Comparison of ENCODE assay signal across 9 cellular contexts in the genomic region with DNA sequence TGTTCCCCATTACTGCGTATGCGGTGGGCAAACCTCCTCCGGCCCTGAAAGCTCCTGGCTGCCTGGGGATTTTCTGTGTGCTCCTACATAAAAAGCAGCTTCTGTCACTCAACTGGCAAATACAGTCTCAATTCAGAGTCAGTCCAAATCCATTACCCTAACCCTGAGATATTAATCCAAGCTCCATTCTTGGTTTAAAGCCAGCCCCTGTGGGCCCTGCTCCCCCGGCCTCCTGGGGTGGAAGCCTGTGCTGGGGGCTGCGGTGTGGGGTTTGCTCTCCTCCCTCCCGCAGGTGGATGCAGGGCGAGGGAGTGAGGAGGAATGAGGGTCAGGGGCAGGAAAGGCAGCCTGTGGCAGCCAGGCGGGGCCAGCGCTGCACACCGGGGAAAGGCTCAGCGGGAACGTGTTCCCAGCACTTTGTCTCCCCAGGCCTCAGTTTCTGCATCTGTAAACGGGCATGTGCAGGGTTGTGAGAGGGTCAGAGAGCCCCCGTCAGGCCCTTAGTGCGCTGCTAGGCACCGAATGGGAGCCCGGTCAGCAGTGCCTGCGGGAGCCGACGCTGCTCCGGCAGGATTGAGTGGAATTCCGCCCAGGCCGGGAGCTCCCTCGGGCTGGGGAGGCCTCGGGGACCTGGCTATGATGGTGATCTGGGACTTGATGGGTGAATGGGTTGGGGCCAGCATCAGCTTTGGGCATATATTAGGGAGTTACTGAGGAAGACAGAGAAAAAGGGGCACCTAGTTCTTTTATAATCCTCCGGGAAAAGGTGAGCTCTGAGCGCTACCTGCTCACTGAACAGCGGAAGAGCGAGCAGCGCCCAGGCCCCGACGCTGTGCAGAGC. TPM values are rescaled to one million over a fixed set of nuclear protein-coding genes. Genes with fewer than 3 reads are reported as not detected.
DNase-seq lines count a peak whose midpoint lies in the region; ATAC-seq, FAIRE-seq and TF ChIP-seq lines count a peak whose summit lies in the region.
"Had no signal": no experiment of that assay in that cellular context is flagged by ENCODE, and none has a peak within 500 bp of the region (broad histone marks: within the 10 kb centered on the region; RNA-seq: fewer than 3 reads in every experiment).

No MANE protein-coding gene starts in this region.

- H3K27me3 Mint-ChIP-seq in GM23338 (ENCODE audit: insufficient read depth, low read depth, poor library complexity): peaks cover 18% of the 10 kb centered on the region

- H3K9me2 ChIP-seq in GM23338 (ENCODE audit: insufficient read depth) (no peaks in the 10 kb centered on the region), OCI-LY7 (ENCODE audit: insufficient read depth, low read length) (no peaks in the 10 kb centered on the region)

- H3K36me3 ChIP-seq in GM23338 (ENCODE audit: insufficient read depth): no peaks in the 10 kb centered on the region
- H3K36me3 ChIP-seq in OCI-LY7 (ENCODE audit: insufficient read depth, low read length): no peaks in the 10 kb centered on the region

- H3K4me3 Mint-ChIP-seq in GM23338: no peak overlapping the region

- H3K4me3 ChIP-seq in GM23338 (no peak overlapping the region), OCI-LY7 (ENCODE audit: low read depth, low read length, poor library complexity, severe bottlenecking) (no peak overlapping the region)

- peaks cover 14% of the 10 kb centered on the region for H3K27me3 ChIP-seq in GM23338 (ENCODE audit: insufficient read depth)

- H3K4me1 ChIP-seq in GM23338 (ENCODE audit: insufficient read depth) (no peaks in the 10 kb centered on the region; the same call in 1 of the 2 replicates), OCI-LY7 (ENCODE audit: insufficient read depth, low read length, poor library complexity, severe bottlenecking) (peaks cover 10% of the 10 kb centered on the region)

- H3K4me1 Mint-ChIP-seq in GM23338: peaks cover 3% of the 10 kb centered on the region

- TF ChIP-seq CTCF in GM10248 (IDR thresholded peaks at IDR 0.05; ENCODE audit: control extremely low read depth, extremely low read depth, low read depth, missing control alignments): no peak
- no peak for TF ChIP-seq CTCF in GM23338 (conservative IDR thresholded peaks at IDR 0.05; ENCODE audit: low read depth in 2 of 2)
- TF ChIP-seq CTCF in OCI-LY7 (conservative IDR thresholded peaks at IDR 0.05; ENCODE audit: low read length): no peak

- H3K9me3 Mint-ChIP-seq in GM23338: peaks cover 10% of the 10 kb centered on the region; the same call in 2 of the 3 replicates

- H3K4me2 ChIP-seq in GM23338 (no peak overlapping the region), OCI-LY7 (ENCODE audit: low read length) (peak overlapping the region; percentile 52)

- POLR2A ChIA-PET in GM10248 (lab: Yijun Ruan, JAX) (no interaction called here), OCI-LY7 (lab: Charles Lee) (interaction anchor here (0.6 kb wide), 2 partner anchors 225 to 271 kb away, joined by 3 to 4 read pairs; no protein-coding TSS in a partner anchor)

- FAIRE-seq in H54 (lab: Jason Lieb, UNC): no peak

- H4K20me1 ChIP-seq in GM23338 (replicated peaks; ENCODE audit: insufficient read depth): no peaks in the 10 kb centered on the region
- H4K20me1 ChIP-seq in OCI-LY7 (ENCODE audit: insufficient read depth, low read length): no peaks in the 10 kb centered on the region

- intact Hi-C loops in OCI-LY7 (cut with micrococcal nuclease; ENCODE audit: unreplicated experiment): no loop called here

- H2AFZ ChIP-seq in GM23338: 0 out of 2 replicates have a peak overlapping the region, but pooled peaks have one; percentile 18
- no peak overlapping the region for H2AFZ ChIP-seq in OCI-LY7 (ENCODE audit: low read length)

- DNase-seq in GM10248 (ENCODE audit: extremely low spot score) (peak; percentile 89), GM23338 (ENCODE audit: low spot score) (no peak), OCI-LY7 (ENCODE audit: low spot score) (peak; percentile 74), left lobe of liver (ENCODE audit: low spot score) (peak; percentile 31), occipital lobe (lab: John Stamatoyannopoulos, UW) (no peak), H54 (ENCODE audit: insufficient read length, low spot score) (no peak), SKM-1 treated with dmso at 0.1 percent for 144 hours (lab: John Stamatoyannopoulos, UW; ENCODE audit: unreplicated experiment) (no peak)
- DNase-seq: central memory CD4-positive, alpha-beta T cell had no signal

- H3K27ac Mint-ChIP-seq in GM23338: no peak overlapping the region

- CTCF ChIA-PET in GM10248 (lab: Yijun Ruan, JAX): no interaction called here
- CTCF ChIA-PET in OCI-LY7 (lab: Charles Lee; ENCODE audit: unreplicated experiment): interaction anchor here (0.5 kb wide), 1 partner anchor 67 kb away, joined by 3 read pairs; no protein-coding TSS in a partner anchor

- no peak for TF ChIP-seq POLR2A in H54 (IDR thresholded peaks at IDR 0.05; ENCODE audit: low read depth, low read length)

- H3F3A ChIP-seq in GM23338 (replicated peaks; ENCODE audit: low read depth): peaks cover 2% of the 10 kb centered on the region; the same call in 1 of the 2 replicates

- ATAC-seq in GM23338: peak; percentile 22
- ATAC-seq in left lobe of liver: no peak
- no peak for ATAC-seq in HG02973 (IDR thresholded peaks at IDR 0.05; ENCODE audit: unreplicated experiment)

- H3K27ac ChIP-seq in GM23338 (ENCODE audit: low read depth): no peak overlapping the region
- H3K27ac ChIP-seq in OCI-LY7 (ENCODE audit: low read depth, low read length, poor library complexity, severe bottlenecking): no peak overlapping the region

- no TSS peak for BruUV-seq in OCI-LY7 (replicated peaks; lab: Mats Ljungman, UMichigan)

- H3K79me2 ChIP-seq in GM23338 (replicated peaks; ENCODE audit: insufficient read depth) (no peaks in the 10 kb centered on the region), OCI-LY7 (ENCODE audit: insufficient read depth, low read depth, low read length) (no peaks in the 10 kb centered on the region)

- no peaks in the 10 kb centered on the region; the same call in 1 of the 2 replicates for H3K9me3 ChIP-seq in OCI-LY7 (ENCODE audit: low read length)

- peaks cover 2% of the 10 kb centered on the region; the same call in 2 of the 3 replicates for H3K36me3 Mint-ChIP-seq in GM23338 (ENCODE audit: low read depth)

TF ChIP-seq in GM23338, 12 proteins besides CTCF, POLR2A, EP300 and RAD21 (continues in another document):
- TF ChIP-seq EZH2phosphoT487 (IDR thresholded peaks at IDR 0.05; ENCODE audit: unreplicated experiment) (no peak), EZH2 (IDR thresholded peaks at IDR 0.05; ENCODE audit: low read depth, unreplicated experiment) (no peak)

RNA-seq across cellular contexts. Expression of a gene that starts 6.3 kb away (rescaled TPM):
- total RNA-seq in GM23338 (2014; rRNA removed; shearing (Covaris generic)): 13.4 and 19.0 TPM in 2 replicates
- polyA plus RNA-seq in GM23338 (2016; fragmentation: Nextera tagmentation; extraction: Ambion mirVana): 8.0 and 8.2 TPM in 2 replicates
- total RNA-seq in OCI-LY7 (2014; rRNA removed; shearing (Covaris generic)): 6.4 and 9.4 TPM in 2 replicates
- total RNA-seq in OCI-LY7 (2022) (5.2 and 6.5 TPM in 2 replicates), left lobe of liver (29.3 TPM), occipital lobe (68.8 TPM)

RNA-seq across cellular contexts. Expression of a gene that starts 37.6 kb away (rescaled TPM):
- 1.0 and 1.2 TPM in 2 replicates for total RNA-seq in GM23338 (2014; rRNA removed; shearing (Covaris generic))
- 0.29 and 0.31 TPM in 2 replicates for polyA plus RNA-seq in GM23338 (2016; fragmentation: Nextera tagmentation; extraction: Ambion mirVana)
- total RNA-seq in OCI-LY7 (2014; rRNA removed; shearing (Covaris generic)): 0.08 and 0.13 TPM in 2 replicates
- 0.53 and 1.0 TPM in 2 replicates for total RNA-seq in OCI-LY7 (2022)
- total RNA-seq in left lobe of liver: 1.1 TPM
- total RNA-seq in occipital lobe: 5.9 TPM

Comparison
In these comparisons a context has a peak if more than half of its experiments do, and no peak if none do; other contexts are left out.
1. DNase-seq: peak in GM10248 (single experiment), OCI-LY7 (single experiment) and left lobe of liver (single experiment); none in GM23338 (single experiment), occipital lobe (single experiment), H54 (single experiment) and SKM-1 treated with dmso at 0.1 percent for 144 hours (single experiment).